Comparison of ENCODE assay signal across 12 cellular contexts in the genomic region with DNA sequence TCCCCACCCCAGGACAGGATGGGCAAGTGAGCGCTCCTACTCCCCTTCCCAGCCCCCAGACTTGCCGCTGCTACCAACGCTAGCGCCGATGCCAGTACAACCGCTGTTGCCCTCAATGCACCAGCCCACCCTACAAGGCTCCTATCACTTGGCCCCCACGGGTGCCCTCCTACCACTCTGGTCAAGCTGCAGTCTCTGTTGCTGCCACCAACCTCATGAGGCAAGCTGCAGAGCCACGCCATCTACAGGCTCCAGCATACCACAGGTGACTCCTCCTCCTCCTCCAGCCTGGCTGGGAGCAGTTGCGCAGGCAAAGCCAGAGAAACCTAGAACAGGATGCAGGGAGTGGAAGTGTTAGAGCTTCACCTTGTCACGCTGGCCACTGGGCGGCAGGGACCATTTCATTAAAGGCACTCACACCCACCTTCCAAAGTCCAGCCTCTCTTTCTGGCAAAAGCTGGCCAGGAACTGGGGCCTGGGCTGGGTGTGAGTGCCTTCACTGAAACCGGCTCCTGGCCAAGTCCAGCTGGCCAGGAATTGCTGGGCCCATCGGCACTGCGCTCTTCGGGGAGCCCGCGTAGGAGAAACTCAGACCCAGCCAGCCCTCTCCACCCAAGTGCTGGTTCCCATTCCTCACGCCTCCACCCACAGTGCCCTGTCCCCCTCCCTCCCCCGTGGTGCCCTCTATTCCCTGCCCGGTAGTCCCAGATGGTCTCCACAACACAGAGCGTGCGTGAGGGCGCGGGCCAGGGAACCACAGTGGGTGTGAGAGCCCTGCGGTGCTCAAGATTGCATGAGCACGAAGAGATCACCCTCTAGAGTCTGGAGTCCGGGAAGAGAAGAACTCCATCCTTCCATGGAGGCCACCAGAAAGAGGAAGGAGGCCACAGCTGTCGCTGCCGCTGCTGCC. TPM values are rescaled to one million over a fixed set of nuclear protein-coding genes. Genes with fewer than 3 reads are reported as not detected.
A peak's percentile ranks its signal among the peaks of the same experiment; 100 is the strongest.
DNase-seq lines count a peak whose midpoint lies in the region; ATAC-seq and TF ChIP-seq lines count a peak whose summit lies in the region.
"Had no signal": no experiment of that assay in that cellular context is flagged by ENCODE, and none has a peak within 500 bp of the region (broad histone marks: within the 10 kb centered on the region; RNA-seq: fewer than 3 reads in every experiment).

No MANE protein-coding gene starts in this region.

- intact Hi-C loops in OCI-LY7 (cut with micrococcal nuclease; ENCODE audit: unreplicated experiment): no loop called here

- H4K20me1 ChIP-seq in OCI-LY7 (ENCODE audit: insufficient read depth, low read length): no peaks in the 10 kb centered on the region

- POLR2A ChIA-PET in OCI-LY7 (lab: Charles Lee): no interaction called here

- TF ChIP-seq CTCF in OCI-LY7 (conservative IDR thresholded peaks at IDR 0.05; ENCODE audit: low read length) (peak; percentile 52), type B pancreatic cell (conservative IDR thresholded peaks at IDR 0.05) (no peak)

- no peak overlapping the region for H2AFZ ChIP-seq in OCI-LY7 (ENCODE audit: low read length)

- H3K36me3 ChIP-seq in OCI-LY7 (ENCODE audit: insufficient read depth, low read length): peaks cover 47% of the 10 kb centered on the region

- H3K4me3 Mint-ChIP-seq in type B pancreatic cell: peak overlapping the region; percentile 40
- H3K4me3 Mint-ChIP-seq: central memory CD8-positive, alpha-beta T cell had no signal

- H3K9me3 ChIP-seq in OCI-LY7 (ENCODE audit: low read length): peaks cover 19% of the 10 kb centered on the region

- H3K79me2 ChIP-seq in OCI-LY7 (ENCODE audit: insufficient read depth, low read depth, low read length): peaks cover 60% of the 10 kb centered on the region; the same call in 1 of the 2 replicates

- no peaks in the 10 kb centered on the region for H3K9me2 ChIP-seq in OCI-LY7 (ENCODE audit: insufficient read depth, low read length)

- H3K4me1 ChIP-seq in OCI-LY7 (ENCODE audit: insufficient read depth, low read length, poor library complexity, severe bottlenecking): peaks cover 18% of the 10 kb centered on the region

- peaks cover 18% of the 10 kb centered on the region for H3K4me1 Mint-ChIP-seq in type B pancreatic cell (ENCODE audit: unreplicated experiment)
- H3K4me1 Mint-ChIP-seq: central memory CD8-positive, alpha-beta T cell had no signal

- BruUV-seq in OCI-LY7 (replicated peaks; lab: Mats Ljungman, UMichigan): no TSS peak

- peaks cover 10% of the 10 kb centered on the region for H3K36me3 Mint-ChIP-seq in type B pancreatic cell

- no peak for ATAC-seq in HG03159 (IDR thresholded peaks at IDR 0.05; ENCODE audit: unreplicated experiment)
- ATAC-seq in HG03135 (IDR thresholded peaks at IDR 0.05; ENCODE audit: unreplicated experiment): no peak
- no peak for ATAC-seq in GM18519 (IDR thresholded peaks at IDR 0.05; ENCODE audit: low FRiP score, unreplicated experiment)

- no peaks in the 10 kb centered on the region for H3K27me3 Mint-ChIP-seq in type B pancreatic cell

- H3K27ac Mint-ChIP-seq in type B pancreatic cell: no peak overlapping the region

- CTCF ChIA-PET in OCI-LY7 (lab: Charles Lee; ENCODE audit: unreplicated experiment): no interaction called here

- H3K4me2 ChIP-seq in OCI-LY7 (ENCODE audit: low read length): peak overlapping the region; percentile 58

- DNase-seq in SIG-M5 treated with dmso at 0.1 percent for 504 hours (lab: John Stamatoyannopoulos, UW; ENCODE audit: unreplicated experiment): peak; percentile 28
- no peak for DNase-seq in SIG-M5 (lab: John Stamatoyannopoulos, UW)
- peak; percentile 47 for DNase-seq in OCI-LY7 (ENCODE audit: low spot score)
- peak; percentile 79 for DNase-seq in islet precursor cell
- DNase-seq in type B pancreatic cell (ENCODE audit: extremely low spot score, unreplicated experiment): no peak
- DNase-seq: activated effector memory CD4-positive, alpha-beta T cell treated with anti-CD3 and anti-CD28 coated beads, Interleukin-2, amount 50 U/mL, for 16 hours; HCEC 1CT; NCI-H1048 had no signal

- peak overlapping the region; percentile 82 for H3K4me3 ChIP-seq in OCI-LY7 (ENCODE audit: low read depth, low read length, poor library complexity, severe bottlenecking)

- H3K27ac ChIP-seq in OCI-LY7 (ENCODE audit: low read depth, low read length, poor library complexity, severe bottlenecking): no peak overlapping the region

- no peaks in the 10 kb centered on the region for H3K9me3 Mint-ChIP-seq in type B pancreatic cell
- H3K9me3 Mint-ChIP-seq: central memory CD8-positive, alpha-beta T cell had no signal

RNA-seq across cellular contexts. Expression of a gene that starts 1.6 kb away (rescaled TPM):
- total RNA-seq in OCI-LY7 (2014; rRNA removed; shearing (Covaris generic)): 1.8 and 2.9 TPM in 2 replicates
- total RNA-seq in OCI-LY7 (2022) (2.5 and 3.2 TPM in 2 replicates), type B pancreatic cell (ENCODE audit: low replicate concordance) (10.0 and 14.7 TPM in 2 replicates)

RNA-seq across cellular contexts. Expression of a gene that starts 40.3 kb away (rescaled TPM):
- not detected in 2 replicates for total RNA-seq in OCI-LY7 (2014; rRNA removed; shearing (Covaris generic))
- total RNA-seq in OCI-LY7 (2022) (not detected in 2 replicates), type B pancreatic cell (ENCODE audit: low replicate concordance) (not detected in 2 replicates)

Comparison
In these comparisons a context has a peak if more than half of its experiments do, and no peak if none do; other contexts are left out.
1. DNase-seq: peak in SIG-M5 treated with dmso at 0.1 percent for 504 hours (single experiment), OCI-LY7 (single experiment) and islet precursor cell (single experiment); none in SIG-M5 (single experiment) and type B pancreatic cell (single experiment).